In the genomic region with DNA sequence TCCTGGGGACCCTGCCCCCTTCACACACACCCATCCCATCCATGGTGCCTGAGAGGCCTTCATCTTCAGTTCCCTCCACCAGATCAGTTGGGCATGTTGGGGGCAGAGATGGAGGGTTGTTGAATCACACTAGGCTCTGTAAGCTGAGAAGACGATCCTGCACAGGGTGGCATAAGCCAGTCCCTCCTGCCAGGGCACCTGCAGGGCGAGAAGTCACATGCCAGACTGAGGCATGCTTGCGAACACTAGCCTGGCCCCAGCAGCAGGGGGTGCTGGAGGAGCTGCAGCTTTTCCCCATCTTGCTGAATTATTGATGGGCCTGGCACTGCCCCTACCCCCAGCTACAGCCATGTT, we compare ENCODE assay signal across 11 cellular contexts. TPM values are rescaled to one million over a fixed set of nuclear protein-coding genes. Genes with fewer than 3 reads are reported as not detected.
DNase-seq lines count a peak whose midpoint lies in the region; ATAC-seq and TF ChIP-seq lines count a peak whose summit lies in the region.
"Had no signal": no experiment of that assay in that cellular context is flagged by ENCODE, and none has a peak within 500 bp of the region (broad histone marks: within the 10 kb centered on the region; RNA-seq: fewer than 3 reads in every experiment).

No MANE protein-coding gene starts in this region.

- no peaks in the 10 kb centered on the region for H3K9me3 Mint-ChIP-seq in mesothelial cell of epicardium
- H3K9me3 Mint-ChIP-seq in T-cell = no peaks in the 10 kb centered on the region

- H3K4me1 Mint-ChIP-seq in mesothelial cell of epicardium = peaks cover 68% of the 10 kb centered on the region
- H3K4me1 Mint-ChIP-seq in T-cell = peaks cover 16 to 22% (median 20%) of the 10 kb centered on the region in 3 donors

- H3K27ac Mint-ChIP-seq in mesothelial cell of epicardium (peak overlapping the region; percentile 82), T-cell (no peak overlapping the region)

- POLR2A ChIA-PET in T-cell (lab: Charles Lee) = no interaction called here

- H3K36me3 Mint-ChIP-seq in mesothelial cell of epicardium (peaks cover 13% of the 10 kb centered on the region), T-cell (peaks cover 9% of the 10 kb centered on the region)

- no peak for TF ChIP-seq CTCF in mesothelial cell of epicardium (IDR thresholded peaks at IDR 0.05; ENCODE audit: unreplicated experiment)

- no peaks in the 10 kb centered on the region for H3K27me3 Mint-ChIP-seq in mesothelial cell of epicardium (ENCODE audit: low read depth)
- peaks cover 15 to 35% of the 10 kb centered on the region in 2 donors for H3K27me3 Mint-ChIP-seq in T-cell

- DNase-seq in DMS 273 treated with DMSO at 0.1 percent for 48 hours (lab: John Stamatoyannopoulos, UW) (peak; percentile 57), HuH-7 (ENCODE audit: low spot score) (peak; percentile 78), amniotic epithelial cell (ENCODE audit: low read depth) (peak; percentile 26), mesothelial cell of epicardium (ENCODE audit: low spot score in 2 of 2, unreplicated experiment in 2 of 2) (no peak), amygdala (lab: John Stamatoyannopoulos, UW) (no peak), T-cell (no peak), Right ventricle myocardium superior (no peak), cerebellar cortex (ENCODE audit: low spot score) (no peak)
- DNase-seq: anterior cingulate cortex, NCI-H2171 treated with DMSO at 0.1 percent for 48 hours had no signal

- CTCF ChIA-PET in T-cell (lab: Charles Lee) = no interaction called here

- intact Hi-C loops in Right ventricle myocardium superior (cut with DNase I) = loop anchor here (10.0 kb wide), 1 partner anchor 389 kb away; no protein-coding TSS in a partner anchor

- H3K4me3 Mint-ChIP-seq in mesothelial cell of epicardium (no peak overlapping the region), T-cell (no peak overlapping the region)

- no peak for ATAC-seq in T-cell (replicated peaks in 1 of 4)
- ATAC-seq in Right ventricle myocardium superior (ENCODE audit: poor library complexity) = no peak
- ATAC-seq: activated CD4-positive, CD25-positive, alpha-beta regulatory T cell treated with anti-CD3 and anti-CD28 coated beads, Interleukin-2, amount 50 U/mL, for 24 hours had no signal

RNA-seq across cellular contexts. Expression of gene TBX2, which starts 6.1 kb away (rescaled TPM):
- 164 to 176 TPM (median 173 TPM) in 3 replicates for total RNA-seq in mesothelial cell of epicardium
- under 1 TPM in 3 of 5 donors, not detected in 2; 0.26 to 0.82 (median 0.32) TPM for total RNA-seq in T-cell
- 13.1 TPM for total RNA-seq in Right ventricle myocardium superior

RNA-seq across cellular contexts. Expression of gene TBX4, which starts 58.7 kb away (rescaled TPM):
- 51.9 to 56.6 TPM (median 54.2 TPM) in 3 replicates for total RNA-seq in mesothelial cell of epicardium
- total RNA-seq in T-cell = not detected
- not detected for total RNA-seq in Right ventricle myocardium superior

Comparison
In these comparisons a context has a peak if more than half of its experiments do, and no peak if none do; other contexts are left out.
1. DNase-seq: peak in DMS 273 treated with DMSO at 0.1 percent for 48 hours (single experiment), HuH-7 (single experiment) and amniotic epithelial cell (single experiment); none in mesothelial cell of epicardium (0 of 2), amygdala (0 of 56), T-cell (0 of 34), Right ventricle myocardium superior (single experiment) and cerebellar cortex (single experiment).
2. RNA of gene TBX2, which starts 6.1 kb away (total RNA-seq): 164 to 176 TPM in mesothelial cell of epicardium; 13.1 TPM in Right ventricle myocardium superior (single experiment) and 0.26 to 0.82 TPM in T-cell; every median in the first group is over 10 times any median in the second.
3. RNA of gene TBX4, which starts 58.7 kb away (total RNA-seq): 51.9 to 56.6 TPM in mesothelial cell of epicardium; not detected in T-cell and not detected in Right ventricle myocardium superior (single experiment); every median in the first group is over 10 times any median in the second.